Comparison of ENCODE assay signal across 17 cellular contexts in genomic region chr15:71708052-71708432, GRCh38.
DNase-seq lines count a peak whose midpoint lies in the region; ATAC-seq and TF ChIP-seq lines count a peak whose summit lies in the region.
"Had no signal": no experiment of that assay in that cellular context is flagged by ENCODE, and none has a peak within 500 bp of the region (broad histone marks: within the 10 kb centered on the region; RNA-seq: fewer than 3 reads in every experiment).

No MANE protein-coding gene starts in this region.

- DNase-seq in Right ventricle myocardium inferior (ENCODE audit: missing footprints) (no peak), cardiac septum (ENCODE audit: low spot score) (no peak), left cardiac atrium (peak; percentile 41), cortex of kidney (lab: John Stamatoyannopoulos, UW) (no peak), natural killer cell (no peak), NCI-H1694 treated with DMSO at 0.1 percent for 48 hours (lab: John Stamatoyannopoulos, UW) (no peak)
- DNase-seq: 8988T; activated CD4-positive, alpha-beta T cell treated with anti-CD3 and anti-CD28 coated beads, Interleukin-2, amount 50 U/mL, for 48 hours; activated naive CD8-positive, alpha-beta T cell treated with anti-CD3 and anti-CD28 coated beads, Interleukin-2, amount 50 U/mL, for 24 hours; activated T-cell treated with anti-CD3 and anti-CD28 coated beads, Interleukin-2, amount 50 U/mL, for 72 hours; CD4-positive, alpha-beta memory T cell; NCI-H1105 treated with DMSO at 0.1 percent for 48 hours; stimulated activated naive B cell treated with anti-CD40 and anti-IgM and Interleukin-4, amounts not matched to agents 10 μg/mL and 1 μg/mL and 100 μg/mL, for 72 hours had no signal

- ATAC-seq in Right ventricle myocardium inferior = peak; percentile 55
- ATAC-seq in left cardiac atrium = peak; percentile 38 to 70
- ATAC-seq in GM21529 (IDR thresholded peaks at IDR 0.05; ENCODE audit: unreplicated experiment) = no peak
- ATAC-seq in natural killer cell = no peak
- ATAC-seq: activated naive CD8-positive, alpha-beta T cell treated with anti-CD3 and anti-CD28 coated beads, Interleukin-2, amount 50 U/mL, for 24 hours; activated T-cell treated with anti-CD3 and anti-CD28 coated beads, Interleukin-2, amount 50 U/mL, for 72 hours; HCT116; stimulated activated naive B cell treated with anti-CD40 and anti-IgM and Interleukin-4, amounts not matched to agents 10 μg/mL and 1 μg/mL and 100 μg/mL, for 72 hours had no signal

- intact Hi-C loops in Right ventricle myocardium inferior (cut with DNase I) = loop anchor here (10.0 kb wide), 1 partner anchor 53 kb away; no protein-coding TSS in a partner anchor
- intact Hi-C loops in cardiac septum (cut with DNase I) = loop anchor here (5.0 kb wide), 1 partner anchor 46 kb away; no protein-coding TSS in a partner anchor
- intact Hi-C loops in left cardiac atrium (cut with DNase I) = no loop called here
- intact Hi-C loops in natural killer cell (cut with micrococcal nuclease) = no loop called here

- no peaks in the 10 kb centered on the region for H3K36me3 Mint-ChIP-seq in natural killer cell
- H3K36me3 Mint-ChIP-seq: CD4-positive, alpha-beta memory T cell; stimulated activated naive B cell treated with anti-CD40 and anti-IgM and Interleukin-4, amounts not matched to agents 10 μg/mL and 1 μg/mL and 100 μg/mL, for 72 hours had no signal

- no peak overlapping the region for H3K4me3 ChIP-seq in rectal smooth muscle tissue (ENCODE audit: low read length)
- H3K4me3 ChIP-seq: skin epidermis had no signal

- H3K4me3 Mint-ChIP-seq in natural killer cell = no peak overlapping the region
- H3K4me3 Mint-ChIP-seq: activated naive CD8-positive, alpha-beta T cell treated with anti-CD3 and anti-CD28 coated beads, Interleukin-2, amount 50 U/mL, for 24 hours; activated T-cell treated with anti-CD3 and anti-CD28 coated beads, Interleukin-2, amount 50 U/mL, for 72 hours; CD4-positive, alpha-beta memory T cell; stimulated activated naive B cell treated with anti-CD40 and anti-IgM and Interleukin-4, amounts not matched to agents 10 μg/mL and 1 μg/mL and 100 μg/mL, for 72 hours had no signal

- peak overlapping the region; percentile 54 for H3K27ac ChIP-seq in rectal smooth muscle tissue (ENCODE audit: low read depth, low read length)

- peaks cover 23 to 53% of the 10 kb centered on the region in 2 donors for H3K27me3 Mint-ChIP-seq in natural killer cell (ENCODE audit: low read depth in 2 of 2)

- no peak for TF ChIP-seq CTCF in natural killer cell (IDR thresholded peaks at IDR 0.05)

- H3K4me1 Mint-ChIP-seq in natural killer cell = peaks cover 0 to 4% of the 10 kb centered on the region in 2 donors
- H3K4me1 Mint-ChIP-seq: activated naive CD8-positive, alpha-beta T cell treated with anti-CD3 and anti-CD28 coated beads, Interleukin-2, amount 50 U/mL, for 24 hours; stimulated activated naive B cell treated with anti-CD40 and anti-IgM and Interleukin-4, amounts not matched to agents 10 μg/mL and 1 μg/mL and 100 μg/mL, for 72 hours had no signal

- H3K27me3 ChIP-seq in rectal smooth muscle tissue (ENCODE audit: control insufficient read depth, insufficient read depth, low read length) = no peaks in the 10 kb centered on the region

- H3K36me3 ChIP-seq in rectal smooth muscle tissue (ENCODE audit: control insufficient read depth, insufficient read depth, low read length) = no peaks in the 10 kb centered on the region

- H3K27ac Mint-ChIP-seq in natural killer cell = no peak overlapping the region
- H3K27ac Mint-ChIP-seq: activated naive CD8-positive, alpha-beta T cell treated with anti-CD3 and anti-CD28 coated beads, Interleukin-2, amount 50 U/mL, for 24 hours; activated T-cell treated with anti-CD3 and anti-CD28 coated beads, Interleukin-2, amount 50 U/mL, for 72 hours; CD4-positive, alpha-beta memory T cell; stimulated activated naive B cell treated with anti-CD40 and anti-IgM and Interleukin-4, amounts not matched to agents 10 μg/mL and 1 μg/mL and 100 μg/mL, for 72 hours had no signal

- H3K9me3 Mint-ChIP-seq in natural killer cell = no peaks in the 10 kb centered on the region
- H3K9me3 Mint-ChIP-seq: activated naive CD8-positive, alpha-beta T cell treated with anti-CD3 and anti-CD28 coated beads, Interleukin-2, amount 50 U/mL, for 24 hours; activated T-cell treated with anti-CD3 and anti-CD28 coated beads, Interleukin-2, amount 50 U/mL, for 72 hours; CD4-positive, alpha-beta memory T cell had no signal

- peaks cover 3% of the 10 kb centered on the region for H3K4me1 ChIP-seq in rectal smooth muscle tissue (ENCODE audit: control insufficient read depth, insufficient read depth, low read length)

- H3K9ac ChIP-seq in rectal smooth muscle tissue (ENCODE audit: low read length) = no peak overlapping the region

Comparison
In these comparisons a context has a peak if more than half of its experiments do, and no peak if none do; other contexts are left out.
1. intact Hi-C loops: an anchor here in Right ventricle myocardium inferior (10.0 kb wide) and cardiac septum (5.0 kb wide); none called in left cardiac atrium and natural killer cell.
2. ATAC-seq: peak in Right ventricle myocardium inferior (single experiment) and left cardiac atrium (2 of 2); none in GM21529 (single experiment) and natural killer cell (0 of 3).